In the genomic region with DNA sequence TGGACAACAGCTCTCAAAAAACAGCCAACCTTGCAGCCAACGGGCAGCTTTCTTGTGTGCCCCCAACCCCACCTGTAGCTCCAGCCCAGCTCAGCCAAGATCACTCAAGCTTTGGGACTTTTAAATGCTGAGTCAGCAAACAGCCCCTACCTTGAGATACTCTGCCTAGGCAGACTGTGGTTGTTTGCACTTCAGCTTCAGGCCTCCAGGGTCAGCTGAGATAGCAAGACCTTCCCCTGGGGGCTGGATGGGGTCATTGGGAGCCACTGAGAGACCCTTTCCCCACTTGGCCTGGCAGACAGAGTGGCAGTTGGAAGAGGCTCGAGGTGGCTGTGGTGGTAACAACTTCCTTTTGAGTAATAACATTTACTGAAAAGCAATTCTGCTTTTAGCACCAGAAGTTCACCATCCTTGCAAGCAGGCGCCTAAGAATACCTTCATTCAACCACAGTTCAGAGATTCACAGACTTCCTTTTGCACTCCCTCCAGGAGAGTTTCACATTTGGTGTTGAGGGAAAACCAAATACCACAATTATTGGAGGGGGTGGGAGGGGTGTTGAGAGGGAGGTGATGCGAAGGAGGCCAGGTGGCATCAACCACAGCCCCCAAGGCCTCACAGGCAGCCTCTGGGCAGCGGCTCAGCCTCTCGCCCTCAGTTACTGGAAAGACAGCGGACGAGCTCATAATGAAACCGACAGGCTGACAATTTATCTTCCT, we compare ENCODE assay signal across 8 cellular contexts.
DNase-seq lines count a peak whose midpoint lies in the region; ATAC-seq and TF ChIP-seq lines count a peak whose summit lies in the region.

No MANE protein-coding gene starts in this region.

- peak; percentile 89 to 91 for DNase-seq in AML-193 (lab: John Stamatoyannopoulos, UW)
- DNase-seq in UCSD-AML1 (lab: John Stamatoyannopoulos, UW; ENCODE audit: unreplicated experiment), result peak; percentile 68
- peak; percentile 43 for DNase-seq in fibroblast of villous mesenchyme (ENCODE audit: low read depth)
- DNase-seq in stimulated activated CD4-positive, alpha-beta T cell treated with anti-CD3 and anti-CD28 coated beads, Interleukin-12 subunit alpha, Interleukin-12 subunit beta, amount 100 ng/mL, for 24 hours (ENCODE audit: low read depth in 2 of 2), result peak; percentile 40 to 73
- DNase-seq in SW480 (ENCODE audit: low spot score), result no peak
- no peak for DNase-seq in NCI-H2029 (lab: John Stamatoyannopoulos, UW)

- TF ChIP-seq CTCF in fibroblast of villous mesenchyme (IDR thresholded peaks at IDR 0.05; ENCODE audit: insufficient read depth, low read depth, low read length), result no peak

- peak overlapping the region; percentile 10 for H3K4me3 ChIP-seq in fibroblast of villous mesenchyme (ENCODE audit: low read depth, low read length)

- peak; percentile 53 for ATAC-seq in GM19324 (IDR thresholded peaks at IDR 0.05; ENCODE audit: low FRiP score, unreplicated experiment)
- peak; percentile 71 for ATAC-seq in HG03354 (IDR thresholded peaks at IDR 0.05; ENCODE audit: poor library complexity, severe bottlenecking, unreplicated experiment)

Comparison
In these comparisons a context has a peak if more than half of its experiments do, and no peak if none do; other contexts are left out.
1. DNase-seq: peak in AML-193 (2 of 2), UCSD-AML1 (single experiment), fibroblast of villous mesenchyme (single experiment) and stimulated activated CD4-positive, alpha-beta T cell treated with anti-CD3 and anti-CD28 coated beads, Interleukin-12 subunit alpha, Interleukin-12 subunit beta, amount 100 ng/mL, for 24 hours (2 of 2); none in SW480 (single experiment) and NCI-H2029 (single experiment).